In genomic region chr7:151876899-151877777, GRCh38 we compare ENCODE assay signal across 9 cellular contexts. TPM values are rescaled to one million over a fixed set of nuclear protein-coding genes. Genes with fewer than 3 reads are reported as not detected.
DNase-seq lines count a peak whose midpoint lies in the region; ATAC-seq and TF ChIP-seq lines count a peak whose summit lies in the region.
"Had no signal": no experiment of that assay in that cellular context is flagged by ENCODE, and none has a peak within 500 bp of the region (broad histone marks: within the 10 kb centered on the region; RNA-seq: fewer than 3 reads in every experiment).

TSS of gene PRKAG2 (minus strand) at chr7:151877115. CDS start at chr7:151876620, 495 bp downstream.

- no peaks in the 10 kb centered on the region for H3K27me3 Mint-ChIP-seq in activated T-cell treated with anti-CD3 and anti-CD28 coated beads, Interleukin-2, amount 50 U/mL, for 24 hours
- H3K27me3 Mint-ChIP-seq in natural killer cell (ENCODE audit: low read depth in 2 of 2) = no peaks in the 10 kb centered on the region
- H3K27me3 Mint-ChIP-seq in stimulated activated memory B cell treated with anti-CD40 and anti-IgM and Interleukin-4, amounts not matched to agents 10 μg/mL and 1 μg/mL and 100 μg/mL, for 72 hours = no peaks in the 10 kb centered on the region

- TF ChIP-seq EP300 in esophagus muscularis mucosa (IDR thresholded peaks at IDR 0.05) = no peak

- intact Hi-C loops in esophagus muscularis mucosa (cut with DNase I) (loop anchor here (5.0 to 10.0 kb wide), 2 partner anchors 60 to 148 kb away; partner anchors contain the start of gene GALNT11), natural killer cell (cut with micrococcal nuclease) (loop anchor here (10.0 kb wide), 1 partner anchor 148 kb away; the partner anchor contains the start of gene GALNT11)

- peak within 1 kb of the TSS; percentile 90 for H3K4me3 Mint-ChIP-seq in activated T-cell treated with anti-CD3 and anti-CD28 coated beads, Interleukin-2, amount 50 U/mL, for 24 hours
- H3K4me3 Mint-ChIP-seq in natural killer cell = peak within 1 kb of the TSS; percentile 98
- peak within 1 kb of the TSS; percentile 98 for H3K4me3 Mint-ChIP-seq in stimulated activated memory B cell treated with anti-CD40 and anti-IgM and Interleukin-4, amounts not matched to agents 10 μg/mL and 1 μg/mL and 100 μg/mL, for 72 hours

- peaks cover 2% of the 10 kb centered on the region for H3K36me3 Mint-ChIP-seq in activated T-cell treated with anti-CD3 and anti-CD28 coated beads, Interleukin-2, amount 50 U/mL, for 24 hours (ENCODE audit: low read depth)
- no peaks in the 10 kb centered on the region for H3K36me3 Mint-ChIP-seq in natural killer cell
- no peaks in the 10 kb centered on the region for H3K36me3 Mint-ChIP-seq in stimulated activated memory B cell treated with anti-CD40 and anti-IgM and Interleukin-4, amounts not matched to agents 10 μg/mL and 1 μg/mL and 100 μg/mL, for 72 hours

- TF ChIP-seq CTCF in esophagus muscularis mucosa (IDR thresholded peaks at IDR 0.05) (peak in 2 of 3 experiments; percentile 2 to 20), natural killer cell (IDR thresholded peaks at IDR 0.05) (no peak)

- H3K27me3 ChIP-seq in esophagus muscularis mucosa = peaks cover 0 to 3% (median 0%) of the 10 kb centered on the region in 4 donors

- DNase-seq in NCI-H2029 (lab: John Stamatoyannopoulos, UW) (peak; percentile 57), NCI-H2029 treated with DMSO at 0.1 percent for 48 hours (lab: John Stamatoyannopoulos, UW) (no peak), NCI-H69 (lab: John Stamatoyannopoulos, UW) (peak; percentile 95), esophagus muscularis mucosa (ENCODE audit: extremely low spot score) (no peak), natural killer cell (peak; percentile 65)
- DNase-seq in activated T-cell treated with anti-CD3 and anti-CD28 coated beads, Interleukin-2, amount 50 U/mL, for 24 hours = peak; percentile 85
- DNase-seq: DND-41 had no signal

- WGBS in esophagus muscularis mucosa = 0% methylated on average over 21 of the region's 95 CpGs

- peaks cover 25% of the 10 kb centered on the region for H3K4me1 Mint-ChIP-seq in activated T-cell treated with anti-CD3 and anti-CD28 coated beads, Interleukin-2, amount 50 U/mL, for 24 hours (ENCODE audit: low read depth)
- H3K4me1 Mint-ChIP-seq in natural killer cell = peaks cover 13 to 35% of the 10 kb centered on the region in 2 donors
- H3K4me1 Mint-ChIP-seq in stimulated activated memory B cell treated with anti-CD40 and anti-IgM and Interleukin-4, amounts not matched to agents 10 μg/mL and 1 μg/mL and 100 μg/mL, for 72 hours = peaks cover 33% of the 10 kb centered on the region

- H3K36me3 ChIP-seq in esophagus muscularis mucosa = no peaks in the 10 kb centered on the region

- no peak for TF ChIP-seq POLR2A in esophagus muscularis mucosa (IDR thresholded peaks at IDR 0.05; ENCODE audit: low read depth)

- H3K4me1 ChIP-seq in esophagus muscularis mucosa = peaks cover 15 to 39% (median 31%) of the 10 kb centered on the region in 4 donors

- peak within 1 kb of the TSS; percentile 87 for H3K27ac Mint-ChIP-seq in activated T-cell treated with anti-CD3 and anti-CD28 coated beads, Interleukin-2, amount 50 U/mL, for 24 hours
- peak within 1 kb of the TSS; percentile 83 to 96 for H3K27ac Mint-ChIP-seq in natural killer cell
- H3K27ac Mint-ChIP-seq in stimulated activated memory B cell treated with anti-CD40 and anti-IgM and Interleukin-4, amounts not matched to agents 10 μg/mL and 1 μg/mL and 100 μg/mL, for 72 hours = peak within 1 kb of the TSS; percentile 88

- H3K9me3 Mint-ChIP-seq in activated T-cell treated with anti-CD3 and anti-CD28 coated beads, Interleukin-2, amount 50 U/mL, for 24 hours = no peaks in the 10 kb centered on the region
- H3K9me3 Mint-ChIP-seq in natural killer cell = no peaks in the 10 kb centered on the region
- H3K9me3 Mint-ChIP-seq in stimulated activated memory B cell treated with anti-CD40 and anti-IgM and Interleukin-4, amounts not matched to agents 10 μg/mL and 1 μg/mL and 100 μg/mL, for 72 hours = no peaks in the 10 kb centered on the region

- peak within 1 kb of the TSS; percentile 81 to 85 (median 82) for H3K27ac ChIP-seq in esophagus muscularis mucosa (replicated peaks in 1 of 4)

- ATAC-seq in HG03095 (IDR thresholded peaks at IDR 0.05; ENCODE audit: unreplicated experiment) (peak; percentile 50), natural killer cell (peak; percentile 53 to 70 (median 64))
- ATAC-seq in stimulated activated memory B cell treated with anti-CD40 and anti-IgM and Interleukin-4, amounts not matched to agents 10 μg/mL and 1 μg/mL and 100 μg/mL, for 72 hours = peak; percentile 76

- no peaks in the 10 kb centered on the region for H3K9me3 ChIP-seq in esophagus muscularis mucosa

- H3K4me3 ChIP-seq in esophagus muscularis mucosa = peak within 1 kb of the TSS; percentile 70 to 95 (median 83)

RNA-seq across cellular contexts. Expression of gene PRKAG2, which starts in this region (rescaled TPM):
- 10 to 100 TPM; 51.3 to 97.2 (median 77.5) TPM for total RNA-seq in esophagus muscularis mucosa
- 10 to 100 TPM; 42.6 to 66.5 (median 64.4) TPM for total RNA-seq in natural killer cell

Comparison
In these comparisons a context has a peak if more than half of its experiments do, and no peak if none do; other contexts are left out.
1. DNase-seq: peak in NCI-H2029 (single experiment), NCI-H69 (single experiment), activated T-cell treated with anti-CD3 and anti-CD28 coated beads, Interleukin-2, amount 50 U/mL, for 24 hours (single experiment) and natural killer cell (single experiment); none in NCI-H2029 treated with DMSO at 0.1 percent for 48 hours (single experiment) and esophagus muscularis mucosa (single experiment).
2. Peak in every context shown above with its lines, with median percentiles within 50 percentile points of each other: ATAC-seq, H3K27ac Mint-ChIP-seq and H3K4me3 Mint-ChIP-seq.